1 cellular context compared by ENCODE assay signal in genomic region chr7:44152971-44153947, GRCh38.
A peak's percentile ranks its signal among the peaks of the same experiment; 100 is the strongest.
TF ChIP-seq lines count a peak whose summit lies in the region.

No MANE protein-coding gene starts in this region.

TF ChIP-seq in HepG2, 621 proteins besides CTCF, POLR2A, EP300 and RAD21:
- TF ChIP-seq GLI4 (CRISPR knock-in tag; IDR thresholded peaks at IDR 0.05; ENCODE audit: borderline replicate concordance) (no peak), FOXC1 (CRISPR knock-in tag; IDR thresholded peaks at IDR 0.05; ENCODE audit: borderline replicate concordance) (no peak), STAG1 (CRISPR knock-in tag; IDR thresholded peaks at IDR 0.05) (0 out of 2 replicates have a peak, but pooled peaks have one; percentile 5)
